Comparison of ENCODE assay signal across 20 cellular contexts in genomic region chr11:78474451-78474850, GRCh38. TPM values are rescaled to one million over a fixed set of nuclear protein-coding genes. Genes with fewer than 3 reads are reported as not detected.
DNase-seq lines count a peak whose midpoint lies in the region; ATAC-seq and TF ChIP-seq lines count a peak whose summit lies in the region.
"Had no signal": no experiment of that assay in that cellular context is flagged by ENCODE, and none has a peak within 500 bp of the region (broad histone marks: within the 10 kb centered on the region; RNA-seq: fewer than 3 reads in every experiment).

No MANE protein-coding gene starts in this region.

- H3K4me2 ChIP-seq in mammary epithelial cell (ENCODE audit: insufficient read depth, low read depth, low read length) (no peak overlapping the region), PC-3 (ENCODE audit: low read length) (peak overlapping the region; percentile 45)

- dilution Hi-C loops in mammary epithelial cell (cut with HindIII; ENCODE audit: low sequenced_read_pairs) = no loop called here

- no peak overlapping the region for H3K27ac ChIP-seq in mammary epithelial cell (ENCODE audit: insufficient read depth, low read depth, low read length)
- peak overlapping the region; percentile 88 for H3K27ac ChIP-seq in PC-3 (ENCODE audit: low read length)
- no peak overlapping the region for H3K27ac ChIP-seq in left lung
- H3K27ac ChIP-seq: C4-2B had no signal

- intact Hi-C loops in mammary epithelial cell (cut with micrococcal nuclease) (no loop called here), PC-3 (cut with micrococcal nuclease) (loop anchor here (5.0 kb wide), 1 partner anchor 88 kb away; no protein-coding TSS in a partner anchor), left lung (cut with DNase I) (no loop called here)
- intact Hi-C loops in activated CD8-positive, alpha-beta T cell treated with anti-CD3 and anti-CD28 coated beads for 36 hours (cut with micrococcal nuclease) = no loop called here

- H3K4me1 ChIP-seq in mammary epithelial cell (ENCODE audit: insufficient read depth, low read length) (peaks cover 3% of the 10 kb centered on the region), PC-3 (ENCODE audit: insufficient read depth, low read length) (peaks cover 31% of the 10 kb centered on the region), left lung (no peaks in the 10 kb centered on the region)

- POLR2A ChIA-PET in PC-3 (lab: Charles Lee; ENCODE audit: unreplicated experiment) = no interaction called here
- POLR2A ChIA-PET in activated CD8-positive, alpha-beta T cell treated with anti-CD3 and anti-CD28 coated beads for 36 hours (lab: Charles Lee) = interaction anchor here (0.6 kb wide), 1 partner anchor 19 kb away, joined by 3 read pairs; no protein-coding TSS in a partner anchor

- in situ Hi-C loops in T47D (cut with HindIII; ENCODE audit: low pct_unique_long_range_greater_than_20kb, low sequenced_read_pairs) (no loop called here), mammary epithelial cell (cut with MboI; ENCODE audit: low sequenced_read_pairs in 2 of 2) (no loop called here)

- H3K27me3 Mint-ChIP-seq in activated CD8-positive, alpha-beta T cell treated with anti-CD3 and anti-CD28 coated beads for 36 hours = no peaks in the 10 kb centered on the region
- H3K27me3 Mint-ChIP-seq: CD4-positive, alpha-beta T cell; IgD-negative memory B cell had no signal

- no peaks in the 10 kb centered on the region for H3F3A ChIP-seq in PC-3 (ENCODE audit: low read length, unreplicated experiment)

- H2AFZ ChIP-seq in mammary epithelial cell (ENCODE audit: low read depth, low read length) (no peak overlapping the region), PC-3 (ENCODE audit: low read length) (no peak overlapping the region)

- H3K36me3 ChIP-seq in mammary epithelial cell (ENCODE audit: insufficient read depth, low read length) (peaks cover 2% of the 10 kb centered on the region), PC-3 (ENCODE audit: low read depth, low read length) (peaks cover 16% of the 10 kb centered on the region), left lung (no peaks in the 10 kb centered on the region)

- H3K9ac ChIP-seq in mammary epithelial cell (ENCODE audit: insufficient read depth, low read length) (no peak overlapping the region), PC-3 (ENCODE audit: low read length) (peak overlapping the region; percentile 52)

- DNase-seq in T47D (ENCODE audit: low read depth in 1 of 2, low spot score in 1 of 2) (peak; percentile 43 to 72), mammary epithelial cell (no peak), PC-3 (peak; percentile 94), left lung (no peak), HUDEP-2 (lab: John Stamatoyannopoulos, UW; ENCODE audit: unreplicated experiment in 76 of 76) (no peak), NCI-H1694 treated with DMSO at 0.1 percent for 48 hours (lab: John Stamatoyannopoulos, UW) (no peak)
- no peak for DNase-seq in activated CD8-positive, alpha-beta T cell treated with anti-CD3 and anti-CD28 coated beads for 36 hours
- DNase-seq: AML-193; CD4-positive, alpha-beta T cell; DMS153; DND-41; EL; GOT3; H7; HFFc6; KBM-7 had no signal

- H3K79me2 ChIP-seq in mammary epithelial cell (ENCODE audit: insufficient read depth, low read length) (no peaks in the 10 kb centered on the region), PC-3 (ENCODE audit: low read length) (no peaks in the 10 kb centered on the region)

- no peaks in the 10 kb centered on the region for H3K9me3 Mint-ChIP-seq in activated CD8-positive, alpha-beta T cell treated with anti-CD3 and anti-CD28 coated beads for 36 hours
- H3K9me3 Mint-ChIP-seq: CD4-positive, alpha-beta T cell; HFFc6 had no signal

- H3K27me3 ChIP-seq in mammary epithelial cell (ENCODE audit: insufficient read depth, low read length) (no peaks in the 10 kb centered on the region), PC-3 (ENCODE audit: low read length) (no peaks in the 10 kb centered on the region), left lung (no peaks in the 10 kb centered on the region)

- no peaks in the 10 kb centered on the region for H3K9me3 ChIP-seq in mammary epithelial cell (replicated peaks; ENCODE audit: insufficient read depth, low read length)
- H3K9me3 ChIP-seq in PC-3 (ENCODE audit: low read length) = no peaks in the 10 kb centered on the region
- H3K9me3 ChIP-seq in left lung = no peaks in the 10 kb centered on the region

- BruUV-seq in mammary epithelial cell (replicated peaks; lab: Mats Ljungman, UMichigan) = no TSS peak
- BruUV-seq in PC-3 (replicated peaks; lab: Mats Ljungman, UMichigan) = no TSS peak

- H3K9me2 ChIP-seq in PC-3 (replicated peaks; ENCODE audit: low read length) = no peaks in the 10 kb centered on the region

- H3K4me1 Mint-ChIP-seq in activated CD8-positive, alpha-beta T cell treated with anti-CD3 and anti-CD28 coated beads for 36 hours (ENCODE audit: low read depth) = no peaks in the 10 kb centered on the region

- peaks cover 40% of the 10 kb centered on the region for H3K36me3 Mint-ChIP-seq in activated CD8-positive, alpha-beta T cell treated with anti-CD3 and anti-CD28 coated beads for 36 hours (ENCODE audit: low read depth)

- H3K4me3 ChIP-seq in mammary epithelial cell (replicated peaks in 1 of 3; ENCODE audit: insufficient read depth in 1 of 3, low read depth in 2 of 3, low read length in 3 of 3) (no peak overlapping the region), PC-3 (ENCODE audit: low read length) (no peak overlapping the region), left lung (no peak overlapping the region)
- H3K4me3 ChIP-seq: GM12878 had no signal

- TF ChIP-seq CTCF in mammary epithelial cell (conservative IDR thresholded peaks at IDR 0.05 in 1 of 2, IDR thresholded peaks at IDR 0.05 in 1 of 2; ENCODE audit: extremely low read depth in 1 of 2, insufficient read depth in 1 of 2, low read depth in 1 of 2, low read length in 2 of 2) (no peak), PC-3 (conservative IDR thresholded peaks at IDR 0.05; ENCODE audit: low read depth, low read length) (no peak), left lung (IDR thresholded peaks at IDR 0.05) (no peak)
- TF ChIP-seq CTCF in activated CD8-positive, alpha-beta T cell treated with anti-CD3 and anti-CD28 coated beads for 36 hours (IDR thresholded peaks at IDR 0.05) = no peak

- H3K4me3 Mint-ChIP-seq in activated CD8-positive, alpha-beta T cell treated with anti-CD3 and anti-CD28 coated beads for 36 hours = no peak overlapping the region
- H3K4me3 Mint-ChIP-seq: CD4-positive, alpha-beta T cell; HFFc6; IgD-negative memory B cell had no signal

- H3K27ac Mint-ChIP-seq in activated CD8-positive, alpha-beta T cell treated with anti-CD3 and anti-CD28 coated beads for 36 hours = no peak overlapping the region
- H3K27ac Mint-ChIP-seq: CD4-positive, alpha-beta T cell; HFFc6; IgD-negative memory B cell had no signal

- peak; percentile 96 for ATAC-seq in PC-3
- ATAC-seq in left lung = peak; percentile 23
- no peak for ATAC-seq in activated CD8-positive, alpha-beta T cell treated with anti-CD3 and anti-CD28 coated beads for 36 hours
- ATAC-seq: GM12878, HCT116 had no signal

- H4K20me1 ChIP-seq in mammary epithelial cell (ENCODE audit: insufficient read depth, low read length) = no peaks in the 10 kb centered on the region
- H4K20me1 ChIP-seq in PC-3 (ENCODE audit: low read length) = no peaks in the 10 kb centered on the region

- CTCF ChIA-PET in mammary epithelial cell (lab: Charles Lee; ENCODE audit: low non-redundant PET) (no interaction called here), PC-3 (lab: Charles Lee) (interaction anchor here (0.6 kb wide), 1 partner anchor 480 kb away, joined by 3 read pairs; the partner anchor contains the start of gene INTS4)
- CTCF ChIA-PET in activated CD8-positive, alpha-beta T cell treated with anti-CD3 and anti-CD28 coated beads for 36 hours (lab: Charles Lee) = interaction anchor here (1.3 kb wide), 1 partner anchor 90 kb away, joined by 4 read pairs; no protein-coding TSS in a partner anchor

RNA-seq across cellular contexts. Expression of gene GAB2, which starts 56.8 kb away (rescaled TPM):
- total RNA-seq in mammary epithelial cell (1 to 10 TPM; 1.0 to 4.3 TPM), PC-3 (2014; rRNA removed) (7.1 and 10.7 TPM in 2 replicates), left lung (10 to 100 TPM; 43.8 to 59.6 TPM)
- 0.40 TPM for polyA plus RNA-seq in mammary epithelial cell
- polyA minus RNA-seq in mammary epithelial cell = 2.0 TPM
- total RNA-seq in activated CD8-positive, alpha-beta T cell treated with anti-CD3 and anti-CD28 coated beads for 36 hours = 1 to 10 TPM; 1.4 to 1.8 TPM

Comparison
In these comparisons a context has a peak if more than half of its experiments do, and no peak if none do; other contexts are left out.
1. DNase-seq: peak in T47D (2 of 2) and PC-3 (single experiment); none in mammary epithelial cell (single experiment), left lung (0 of 2), activated CD8-positive, alpha-beta T cell treated with anti-CD3 and anti-CD28 coated beads for 36 hours (single experiment), HUDEP-2 (0 of 76) and NCI-H1694 treated with DMSO at 0.1 percent for 48 hours (single experiment).